16 cellular contexts compared by ENCODE assay signal in the genomic region with DNA sequence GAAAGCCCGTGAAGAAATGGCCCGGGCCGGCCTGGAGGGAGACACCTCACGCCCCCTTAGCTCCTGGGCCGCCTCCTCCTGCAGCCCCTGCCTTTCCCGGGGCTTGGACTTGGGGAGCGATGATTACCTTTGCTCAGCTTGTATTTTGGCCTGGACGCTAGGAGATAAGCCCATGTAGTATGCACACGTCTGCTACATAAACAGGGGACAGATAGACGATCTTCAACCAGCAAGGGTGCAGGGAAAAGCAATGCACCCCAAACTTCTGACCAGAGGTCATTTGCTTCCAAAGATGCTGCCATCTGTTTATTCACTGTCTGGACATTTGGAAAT. TPM values are rescaled to one million over a fixed set of nuclear protein-coding genes. Genes with fewer than 3 reads are reported as not detected.
DNase-seq lines count a peak whose midpoint lies in the region; ATAC-seq and TF ChIP-seq lines count a peak whose summit lies in the region.
"Had no signal": no experiment of that assay in that cellular context is flagged by ENCODE, and none has a peak within 500 bp of the region (broad histone marks: within the 10 kb centered on the region; RNA-seq: fewer than 3 reads in every experiment).

No MANE protein-coding gene starts in this region.

- no peak overlapping the region for H3K27ac Mint-ChIP-seq in activated naive CD8-positive, alpha-beta T cell
- no peak overlapping the region for H3K27ac Mint-ChIP-seq in activated naive CD8-positive, alpha-beta T cell treated with anti-CD3 and anti-CD28 coated beads, Interleukin-2, amount 50 U/mL, for 24 hours
- peak overlapping the region; percentile 12 for H3K27ac Mint-ChIP-seq in stimulated activated effector memory CD8-positive, alpha-beta T cell treated with anti-CD3 and anti-CD28 coated beads, Interleukin-12 subunit alpha, Interleukin-12 subunit beta, amount 100 ng/mL, for 72 hours

- no peak for TF ChIP-seq EP300 in tibial nerve (IDR thresholded peaks at IDR 0.05)

- peak overlapping the region; percentile 46 for H3K4me3 Mint-ChIP-seq in activated naive CD8-positive, alpha-beta T cell
- H3K4me3 Mint-ChIP-seq in activated naive CD8-positive, alpha-beta T cell treated with anti-CD3 and anti-CD28 coated beads, Interleukin-2, amount 50 U/mL, for 24 hours = no peak overlapping the region
- H3K4me3 Mint-ChIP-seq in stimulated activated effector memory CD8-positive, alpha-beta T cell treated with anti-CD3 and anti-CD28 coated beads, Interleukin-12 subunit alpha, Interleukin-12 subunit beta, amount 100 ng/mL, for 72 hours = peak overlapping the region; percentile 47

- 41 to 50% methylated on average over 10 of the region's 10 CpGs for WGBS in tibial nerve, 2 donors

- H3K27me3 ChIP-seq in HUES48 (ENCODE audit: control insufficient read depth, insufficient read depth, low read length) (peaks cover 80% of the 10 kb centered on the region), tibial nerve (peaks cover 5 to 69% of the 10 kb centered on the region in 2 donors)

- H3K27ac ChIP-seq in HUES48 (ENCODE audit: low read depth, low read length) (no peak overlapping the region), tibial nerve (no peak overlapping the region)
- H3K27ac ChIP-seq: body of pancreas, KMS-11, right atrium auricular region, stomach had no signal

- H3K27me3 Mint-ChIP-seq in activated naive CD8-positive, alpha-beta T cell = peaks cover 20% of the 10 kb centered on the region
- peaks cover 50% of the 10 kb centered on the region for H3K27me3 Mint-ChIP-seq in activated naive CD8-positive, alpha-beta T cell treated with anti-CD3 and anti-CD28 coated beads, Interleukin-2, amount 50 U/mL, for 24 hours

- H3K4me3 ChIP-seq in HUES48 (ENCODE audit: low read depth, low read length) (peak overlapping the region; percentile 95; the same call in 1 of the 2 replicates), tibial nerve (no peak overlapping the region)
- H3K4me3 ChIP-seq: body of pancreas had no signal

- DNase-seq in activated naive CD8-positive, alpha-beta T cell treated with anti-CD3 and anti-CD28 coated beads, Interleukin-2, amount 50 U/mL, for 24 hours = no peak
- DNase-seq in cerebellar cortex (ENCODE audit: low spot score) = peak; percentile 19
- no peak for DNase-seq in stimulated activated effector memory CD8-positive, alpha-beta T cell treated with anti-CD3 and anti-CD28 coated beads, Interleukin-12 subunit alpha, Interleukin-12 subunit beta, amount 100 ng/mL, for 72 hours (ENCODE audit: low spot score in 2 of 2)
- no peak for DNase-seq in tibial nerve (ENCODE audit: low spot score in 2 of 2)
- DNase-seq in dermis blood vessel endothelial cell = no peak
- DNase-seq in stimulated activated CD4-positive, alpha-beta T cell treated with anti-CD3 and anti-CD28 coated beads, Interleukin-15, amount 100 ng/mL, for 24 hours = no peak
- DNase-seq: body of pancreas; effector memory CD4-positive, alpha-beta T cell; foreskin melanocyte; NCI-H1694; stimulated activated CD4-positive, alpha-beta T cell treated with anti-CD3 and anti-CD28 coated beads, Interleukin-4, amount 100 ng/mL, for 4 hours; stomach had no signal

- no peaks in the 10 kb centered on the region for H3K36me3 Mint-ChIP-seq in activated naive CD8-positive, alpha-beta T cell
- H3K36me3 Mint-ChIP-seq in activated naive CD8-positive, alpha-beta T cell treated with anti-CD3 and anti-CD28 coated beads, Interleukin-2, amount 50 U/mL, for 24 hours (ENCODE audit: low read depth) = no peaks in the 10 kb centered on the region
- H3K36me3 Mint-ChIP-seq in stimulated activated effector memory CD8-positive, alpha-beta T cell treated with anti-CD3 and anti-CD28 coated beads, Interleukin-12 subunit alpha, Interleukin-12 subunit beta, amount 100 ng/mL, for 72 hours = no peaks in the 10 kb centered on the region

- TF ChIP-seq CTCF in tibial nerve (IDR thresholded peaks at IDR 0.05) = no peak

- no peaks in the 10 kb centered on the region for H3K9me3 ChIP-seq in HUES48 (ENCODE audit: control insufficient read depth, insufficient read depth, low read length)
- no peaks in the 10 kb centered on the region for H3K9me3 ChIP-seq in tibial nerve
- H3K9me3 ChIP-seq: body of pancreas, right atrium auricular region had no signal

- H3K36me3 ChIP-seq in HUES48 (ENCODE audit: control insufficient read depth, insufficient read depth, low read length) (no peaks in the 10 kb centered on the region), tibial nerve (no peaks in the 10 kb centered on the region)
- H3K36me3 ChIP-seq: right atrium auricular region, stomach had no signal

- no peak for TF ChIP-seq POLR2A in tibial nerve (IDR thresholded peaks at IDR 0.05)

- H3K9me3 Mint-ChIP-seq in activated naive CD8-positive, alpha-beta T cell (ENCODE audit: low read depth) = no peaks in the 10 kb centered on the region
- H3K9me3 Mint-ChIP-seq in activated naive CD8-positive, alpha-beta T cell treated with anti-CD3 and anti-CD28 coated beads, Interleukin-2, amount 50 U/mL, for 24 hours = no peaks in the 10 kb centered on the region
- H3K9me3 Mint-ChIP-seq in stimulated activated effector memory CD8-positive, alpha-beta T cell treated with anti-CD3 and anti-CD28 coated beads, Interleukin-12 subunit alpha, Interleukin-12 subunit beta, amount 100 ng/mL, for 72 hours = no peaks in the 10 kb centered on the region

- H3K9ac ChIP-seq in HUES48 (ENCODE audit: low read depth, low read length) = no peak overlapping the region
- H3K9ac ChIP-seq: KMS-11 had no signal

- H3K4me1 Mint-ChIP-seq in activated naive CD8-positive, alpha-beta T cell (ENCODE audit: low read depth) = peaks cover 19% of the 10 kb centered on the region
- peaks cover 30% of the 10 kb centered on the region for H3K4me1 Mint-ChIP-seq in activated naive CD8-positive, alpha-beta T cell treated with anti-CD3 and anti-CD28 coated beads, Interleukin-2, amount 50 U/mL, for 24 hours
- H3K4me1 Mint-ChIP-seq in stimulated activated effector memory CD8-positive, alpha-beta T cell treated with anti-CD3 and anti-CD28 coated beads, Interleukin-12 subunit alpha, Interleukin-12 subunit beta, amount 100 ng/mL, for 72 hours = peaks cover 27% of the 10 kb centered on the region

- no peak for ATAC-seq in activated naive CD8-positive, alpha-beta T cell treated with anti-CD3 and anti-CD28 coated beads, Interleukin-2, amount 50 U/mL, for 24 hours
- ATAC-seq in stimulated activated effector memory CD8-positive, alpha-beta T cell treated with anti-CD3 and anti-CD28 coated beads, Interleukin-12 subunit alpha, Interleukin-12 subunit beta, amount 100 ng/mL, for 72 hours = no peak
- ATAC-seq: body of pancreas had no signal

- H3K4me1 ChIP-seq in HUES48 (ENCODE audit: control insufficient read depth, insufficient read depth, low read length) (peaks cover 8% of the 10 kb centered on the region; the same call in 1 of the 2 replicates), tibial nerve (peaks cover 0 to 46% (median 21%) of the 10 kb centered on the region in 4 donors)

RNA-seq across cellular contexts. Expression of a gene that starts 0.9 kb away (rescaled TPM):
- total RNA-seq in tibial nerve = under 1 TPM in 1 of 4 donors, not detected in 3; 0.30 TPM
- not detected in 2 replicates for total RNA-seq in dermis blood vessel endothelial cell

RNA-seq across cellular contexts. Expression of a gene that starts 3.3 kb away (rescaled TPM):
- total RNA-seq in tibial nerve (10 to 100 TPM; 11.1 to 17.1 (median 12.9) TPM), dermis blood vessel endothelial cell (20.4 and 25.6 TPM in 2 replicates)

RNA-seq across cellular contexts. Expression of a gene that starts 28.4 kb away (rescaled TPM):
- 10 to 100 TPM; 26.7 to 39.8 (median 34.7) TPM for total RNA-seq in tibial nerve
- 29.4 and 32.9 TPM in 2 replicates for total RNA-seq in dermis blood vessel endothelial cell

RNA-seq across cellular contexts. Expression of a gene that starts 41.9 kb away (rescaled TPM):
- 10 to 100 TPM; 25.3 to 63.3 (median 42.8) TPM for total RNA-seq in tibial nerve
- total RNA-seq in dermis blood vessel endothelial cell = 100 and 120 TPM in 2 replicates
